ENCODE assay signal across 8 cellular contexts in the genomic region with DNA sequence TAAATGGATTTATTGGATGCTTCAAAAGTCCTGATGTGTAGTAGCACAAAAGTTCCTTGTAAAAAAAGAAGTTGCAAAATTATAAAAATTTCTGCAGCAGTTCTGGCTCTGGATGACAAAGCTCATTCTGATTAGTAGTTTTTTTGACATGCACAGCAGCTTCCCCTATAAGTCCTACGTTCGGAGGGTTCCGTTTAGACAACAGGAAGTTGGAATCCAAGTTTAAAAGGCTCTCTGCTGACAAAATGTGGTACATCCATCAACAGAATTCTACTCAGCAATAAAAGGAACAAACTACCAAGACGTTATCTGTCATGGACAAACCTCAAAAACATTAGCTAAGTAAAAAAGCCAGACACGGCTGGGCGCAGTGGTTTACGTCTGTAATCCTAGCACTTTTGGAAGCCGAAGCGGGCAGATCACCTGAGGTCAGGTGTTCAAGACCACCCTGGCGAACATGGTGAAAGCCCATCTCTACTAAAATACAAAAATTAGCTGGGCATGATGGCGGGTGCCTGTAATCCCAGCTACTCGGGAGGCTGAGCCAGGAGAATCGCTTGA. TPM values are rescaled to one million over a fixed set of nuclear protein-coding genes. Genes with fewer than 3 reads are reported as not detected.
DNase-seq lines count a peak whose midpoint lies in the region; ATAC-seq and TF ChIP-seq lines count a peak whose summit lies in the region.
"Not testable (repeated sequence)": the region's sequence is repeated elsewhere in the genome, so short reads cannot be mapped to it uniquely, and the experiment has no call there.

No MANE protein-coding gene starts in this region.

- not testable (repeated sequence) for H4K20me1 ChIP-seq in Karpas-422 (ENCODE audit: insufficient read depth, low read depth, low read length)

- not testable (repeated sequence) for H3K4me2 ChIP-seq in Karpas-422 (ENCODE audit: low read depth, low read length, poor library complexity, severe bottlenecking); mesenchymal stem cell (ENCODE audit: low read length, poor library complexity, severe bottlenecking)

- H3K36me3 ChIP-seq in CD8-positive, alpha-beta T cell (ENCODE audit: insufficient read depth, low read length); Karpas-422 (ENCODE audit: insufficient read depth, low read length); thymus (ENCODE audit: control insufficient read depth, insufficient read depth): not testable (repeated sequence)
- H3K36me3 ChIP-seq in mesenchymal stem cell (ENCODE audit: control insufficient read depth in 1 of 2, insufficient read depth in 2 of 2, low read depth in 1 of 2, low read length in 2 of 2) (peaks cover 4 to 16% of the 10 kb centered on the region in 2 experiments), psoas muscle (ENCODE audit: insufficient read depth in 1 of 2, low read depth in 1 of 2) (peaks cover 0 to 12% of the 10 kb centered on the region in 2 donors)

- not testable (repeated sequence) for H3K27ac ChIP-seq in CD8-positive, alpha-beta T cell (ENCODE audit: low read depth, low read length); Karpas-422 (ENCODE audit: low read length); mesenchymal stem cell (ENCODE audit: low read length, poor library complexity, severe bottlenecking); psoas muscle
- H3K27ac ChIP-seq in thymus (ENCODE audit: low read depth): peak overlapping the region; percentile 31

- H2BK5ac ChIP-seq in mesenchymal stem cell (ENCODE audit: low read depth, low read length, poor library complexity, severe bottlenecking): not testable (repeated sequence)

- not testable (repeated sequence) for H3K23ac ChIP-seq in mesenchymal stem cell (ENCODE audit: low read length in 2 of 2)

- H4K91ac ChIP-seq in mesenchymal stem cell (ENCODE audit: low read length): not testable (repeated sequence)

- WGBS in mesenchymal stem cell: 92% methylated on average over 10 of the region's 13 CpGs
- 34 to 57% (median 45%) methylated on average over 10 of the region's 13 CpGs for WGBS in psoas muscle, 3 donors
- WGBS in thymus: 55% methylated on average over 10 of the region's 13 CpGs

- H3K79me2 ChIP-seq in Karpas-422 (ENCODE audit: low read length): not testable (repeated sequence)

- H3K4me1 Mint-ChIP-seq in CD8-positive, alpha-beta T cell (ENCODE audit: low read depth): peaks cover 15% of the 10 kb centered on the region
- H3K4me1 Mint-ChIP-seq in activated T-cell treated with anti-CD3 and anti-CD28 coated beads, Interleukin-2, amount 50 U/mL, for 4 hours (ENCODE audit: low read depth): peaks cover 17% of the 10 kb centered on the region
- peaks cover 10% of the 10 kb centered on the region in 2 donors for H3K4me1 Mint-ChIP-seq in effector memory CD8-positive, alpha-beta T cell (ENCODE audit: low read depth in 2 of 2)

- H3K36me3 Mint-ChIP-seq in CD8-positive, alpha-beta T cell: peaks cover 11% of the 10 kb centered on the region
- H3K36me3 Mint-ChIP-seq in activated T-cell treated with anti-CD3 and anti-CD28 coated beads, Interleukin-2, amount 50 U/mL, for 4 hours (ENCODE audit: insufficient read depth); effector memory CD8-positive, alpha-beta T cell (ENCODE audit: insufficient read depth): not testable (repeated sequence)

- H2AK5ac ChIP-seq in mesenchymal stem cell (ENCODE audit: low read length, severe bottlenecking): not testable (repeated sequence)

- CTCF ChIA-PET in CD8-positive, alpha-beta T cell (lab: Charles Lee): not testable (repeated sequence)

- not testable (repeated sequence) for H4K8ac ChIP-seq in mesenchymal stem cell (ENCODE audit: low read length)

- peak overlapping the region; percentile 41 for H3K27ac Mint-ChIP-seq in CD8-positive, alpha-beta T cell
- peak overlapping the region in 1 of 2 donors; percentile 42 for H3K27ac Mint-ChIP-seq in effector memory CD8-positive, alpha-beta T cell

- not testable (repeated sequence) for H3K14ac ChIP-seq in mesenchymal stem cell (ENCODE audit: low read length in 2 of 2)

- H3K4ac ChIP-seq in mesenchymal stem cell (ENCODE audit: low read depth in 1 of 2, low read length in 2 of 2): not testable (repeated sequence)

- H3K27me3 ChIP-seq in CD8-positive, alpha-beta T cell (ENCODE audit: insufficient read depth, low read length); Karpas-422 (ENCODE audit: low read length); psoas muscle (ENCODE audit: insufficient read depth in 3 of 3, low read length in 2 of 3); thymus (ENCODE audit: control insufficient read depth, insufficient read depth): not testable (repeated sequence)
- H3K27me3 ChIP-seq in mesenchymal stem cell (ENCODE audit: control insufficient read depth in 1 of 2, insufficient read depth in 1 of 2, low read length in 2 of 2): peaks cover 0 to 16% of the 10 kb centered on the region in 2 experiments

- not testable (repeated sequence) for DNase-seq in CD8-positive, alpha-beta T cell; activated T-cell treated with anti-CD3 and anti-CD28 coated beads, Interleukin-2, amount 50 U/mL, for 4 hours; effector memory CD8-positive, alpha-beta T cell; left cardiac atrium; mesenchymal stem cell; psoas muscle
- DNase-seq in Karpas-422: peak; percentile 21

- H2BK120ac ChIP-seq in mesenchymal stem cell (ENCODE audit: low read depth, low read length): not testable (repeated sequence)

- H3K4me1 ChIP-seq in CD8-positive, alpha-beta T cell (ENCODE audit: insufficient read depth, low read length); Karpas-422 (ENCODE audit: low read length); mesenchymal stem cell (ENCODE audit: control insufficient read depth, insufficient read depth, low read depth, low read length); psoas muscle; thymus (ENCODE audit: control insufficient read depth, insufficient read depth, low read length): not testable (repeated sequence)

- not testable (repeated sequence) for H3K9ac ChIP-seq in Karpas-422 (ENCODE audit: low read length)
- peak overlapping the region; percentile 32 for H3K9ac ChIP-seq in mesenchymal stem cell (ENCODE audit: low read length)

- not testable (repeated sequence) for H2BK12ac ChIP-seq in mesenchymal stem cell (ENCODE audit: low read length in 2 of 2)

- H3K18ac ChIP-seq in mesenchymal stem cell (ENCODE audit: low read depth in 1 of 2, low read length in 2 of 2): not testable (repeated sequence)

- not testable (repeated sequence) for H2AFZ ChIP-seq in Karpas-422 (ENCODE audit: low read length); mesenchymal stem cell (ENCODE audit: low read depth, low read length)

- H3K9me2 ChIP-seq in Karpas-422 (replicated peaks; ENCODE audit: insufficient read depth, low read length): not testable (repeated sequence)

- not testable (repeated sequence) for H3K9me3 ChIP-seq in CD8-positive, alpha-beta T cell (ENCODE audit: low read length); Karpas-422 (ENCODE audit: low read length); mesenchymal stem cell (ENCODE audit: control insufficient read depth, low read length); psoas muscle; thymus (ENCODE audit: control insufficient read depth)

- not testable (repeated sequence) for H3K79me1 ChIP-seq in mesenchymal stem cell (replicated peaks; ENCODE audit: low read length, poor library complexity, severe bottlenecking)

- peak overlapping the region; percentile 45 for H3K4me3 ChIP-seq in CD8-positive, alpha-beta T cell (ENCODE audit: low read depth, low read length)
- H3K4me3 ChIP-seq in Karpas-422 (ENCODE audit: low read length); thymus (ENCODE audit: low read length): not testable (repeated sequence)
- peak overlapping the region in 1 of 2 experiments; percentile 53 for H3K4me3 ChIP-seq in mesenchymal stem cell (ENCODE audit: insufficient read depth in 1 of 2, low read depth in 1 of 2, low read length in 2 of 2)
- peak overlapping the region; percentile 18 for H3K4me3 ChIP-seq in psoas muscle

- not testable (repeated sequence) for ATAC-seq in CD8-positive, alpha-beta T cell; activated T-cell treated with anti-CD3 and anti-CD28 coated beads, Interleukin-2, amount 50 U/mL, for 4 hours
- peak; percentile 28 for ATAC-seq in effector memory CD8-positive, alpha-beta T cell (replicated peaks)
- ATAC-seq in left cardiac atrium (peak; percentile 38 to 50), psoas muscle (peak in 1 of 4 donors; percentile 29)

- intact Hi-C loops in CD8-positive, alpha-beta T cell (cut with DNase I, micrococcal nuclease); left cardiac atrium (cut with DNase I); psoas muscle (cut with DNase I): not testable (repeated sequence)

- H2BK15ac ChIP-seq in mesenchymal stem cell (ENCODE audit: low read depth, poor library complexity, severe bottlenecking): not testable (repeated sequence)

- peak overlapping the region; percentile 58 for H3K4me3 Mint-ChIP-seq in CD8-positive, alpha-beta T cell
- peak overlapping the region; percentile 47 for H3K4me3 Mint-ChIP-seq in activated T-cell treated with anti-CD3 and anti-CD28 coated beads, Interleukin-2, amount 50 U/mL, for 4 hours
- H3K4me3 Mint-ChIP-seq in effector memory CD8-positive, alpha-beta T cell: peak overlapping the region in 1 of 2 donors; percentile 50

- peaks cover 11% of the 10 kb centered on the region for H3K27me3 Mint-ChIP-seq in CD8-positive, alpha-beta T cell (ENCODE audit: low read depth)
- H3K27me3 Mint-ChIP-seq in activated T-cell treated with anti-CD3 and anti-CD28 coated beads, Interleukin-2, amount 50 U/mL, for 4 hours (ENCODE audit: low read depth): peaks cover 12% of the 10 kb centered on the region
- peaks cover 42 to 48% of the 10 kb centered on the region in 2 donors for H3K27me3 Mint-ChIP-seq in effector memory CD8-positive, alpha-beta T cell

- H3K9me3 Mint-ChIP-seq in CD8-positive, alpha-beta T cell; activated T-cell treated with anti-CD3 and anti-CD28 coated beads, Interleukin-2, amount 50 U/mL, for 4 hours; effector memory CD8-positive, alpha-beta T cell: not testable (repeated sequence)

- TF ChIP-seq CTCF in CD8-positive, alpha-beta T cell (IDR thresholded peaks at IDR 0.05); psoas muscle (IDR thresholded peaks at IDR 0.05): not testable (repeated sequence)

- POLR2A ChIA-PET in CD8-positive, alpha-beta T cell (lab: Charles Lee): interaction anchor here (2.0 kb wide), 1 partner anchor 16 kb away, joined by 5 read pairs; the partner anchor contains the start of gene NAGK

RNA-seq across cellular contexts. Expression of gene NAGK, which starts 15.4 kb away (rescaled TPM):
- 10 to 100 TPM; 58.9 to 67.7 TPM for total RNA-seq in CD8-positive, alpha-beta T cell
- total RNA-seq in Karpas-422 (2014; rRNA removed; shearing (Covaris generic); ENCODE audit: low replicate concordance): 38.2 and 57.3 TPM in 2 replicates
- 10 to 100 TPM; 83.5 to 85.6 (median 84.0) TPM for total RNA-seq in activated T-cell treated with anti-CD3 and anti-CD28 coated beads, Interleukin-2, amount 50 U/mL, for 4 hours
- total RNA-seq in left cardiac atrium (10 to 100 TPM; 54.5 to 66.4 TPM), psoas muscle (10 to 100 TPM; 31.3 to 49.1 (median 37.0) TPM)
- polyA plus RNA-seq in mesenchymal stem cell (2013, experiment 1 of 2): 154 TPM
- 167 TPM for polyA plus RNA-seq in mesenchymal stem cell (2013, experiment 2 of 2)
- polyA plus RNA-seq in psoas muscle (10 to 100 TPM; 40.9 to 92.8 (median 55.3) TPM), thymus (206 TPM)

RNA-seq across cellular contexts. Expression of gene MCEE, which starts 46.2 kb away (rescaled TPM):
- 1 to 10 TPM; 7.1 to 7.3 TPM for total RNA-seq in CD8-positive, alpha-beta T cell
- total RNA-seq in Karpas-422 (2014; rRNA removed; shearing (Covaris generic); ENCODE audit: low replicate concordance): 22.3 and 27.9 TPM in 2 replicates
- 10 to 100 TPM in 1 of 3 donors, 1 to 10 TPM in 2; 8.4 to 10.6 (median 8.6) TPM for total RNA-seq in activated T-cell treated with anti-CD3 and anti-CD28 coated beads, Interleukin-2, amount 50 U/mL, for 4 hours
- total RNA-seq in left cardiac atrium (10 to 100 TPM; 26.6 to 31.7 TPM), psoas muscle (10 to 100 TPM; 15.3 to 17.2 (median 15.9) TPM)
- polyA plus RNA-seq in mesenchymal stem cell (2013, experiment 1 of 2): 23.3 TPM
- 21.9 TPM for polyA plus RNA-seq in mesenchymal stem cell (2013, experiment 2 of 2)
- polyA plus RNA-seq in psoas muscle (10 to 100 TPM; 10.9 to 27.4 (median 25.6) TPM), thymus (28.9 TPM)

RNA-seq across cellular contexts. Expression of gene MPHOSPH10, which starts 46.6 kb away (rescaled TPM):
- 10 to 100 TPM; 51.4 to 57.9 TPM for total RNA-seq in CD8-positive, alpha-beta T cell
- total RNA-seq in Karpas-422 (2014; rRNA removed; shearing (Covaris generic); ENCODE audit: low replicate concordance): 24.4 and 26.8 TPM in 2 replicates
- 10 to 100 TPM; 85.0 to 90.0 (median 85.7) TPM for total RNA-seq in activated T-cell treated with anti-CD3 and anti-CD28 coated beads, Interleukin-2, amount 50 U/mL, for 4 hours
- total RNA-seq in left cardiac atrium (10 to 100 TPM; 18.3 to 29.6 TPM), psoas muscle (10 to 100 TPM; 32.9 to 53.7 (median 39.5) TPM)
- 35.2 TPM for polyA plus RNA-seq in mesenchymal stem cell (2013, experiment 1 of 2)
- polyA plus RNA-seq in mesenchymal stem cell (2013, experiment 2 of 2): 33.6 TPM
- polyA plus RNA-seq in psoas muscle (10 to 100 TPM; 33.7 to 53.6 (median 43.4) TPM), thymus (42.2 TPM)
